Comparison of ENCODE assay signal across 8 cellular contexts in the genomic region with DNA sequence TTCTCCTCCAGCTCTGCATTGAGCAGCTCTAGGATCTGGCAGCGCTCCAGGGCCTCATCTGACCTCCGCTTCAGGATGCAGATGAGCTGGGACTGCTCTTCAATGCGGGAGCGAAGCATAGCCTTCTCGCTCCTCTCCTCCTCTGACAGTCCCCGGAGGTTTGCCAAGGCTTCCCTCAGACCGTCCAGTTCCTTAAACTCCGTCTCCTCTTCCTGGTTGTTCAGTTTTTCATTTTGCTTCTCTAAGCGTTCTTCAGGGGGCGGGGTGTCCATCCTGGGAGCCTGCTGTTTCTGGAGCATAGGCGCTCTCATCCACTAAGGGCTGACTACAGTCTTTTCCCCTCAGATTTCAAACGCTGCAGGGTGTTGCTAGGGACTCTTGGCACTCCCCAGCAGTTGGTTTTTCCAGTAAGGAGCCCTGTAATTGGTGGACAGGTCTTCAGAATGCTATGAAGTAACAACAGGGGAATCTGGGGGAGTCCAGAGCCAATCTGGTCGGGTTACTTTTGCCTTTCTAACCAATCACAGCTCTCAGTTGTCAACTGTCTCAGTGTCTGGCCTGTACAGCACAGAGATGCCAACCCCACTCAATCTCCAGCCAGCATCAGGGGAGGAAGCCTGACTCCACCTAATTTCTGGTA.
DNase-seq lines count a peak whose midpoint lies in the region; ATAC-seq and TF ChIP-seq lines count a peak whose summit lies in the region.

A gene (minus strand): TSS at position 376 of the 640 bp plus-strand sequence. CDS start 65 bp downstream, at position 311.

- H3K4me3 ChIP-seq in epithelial cell of esophagus (ENCODE audit: low read length), result no peak within 1 kb of the TSS

- ATAC-seq in HG03135 (IDR thresholded peaks at IDR 0.05; ENCODE audit: unreplicated experiment) (no peak), HG03280 (IDR thresholded peaks at IDR 0.05; ENCODE audit: unreplicated experiment) (no peak), GM19328 (IDR thresholded peaks at IDR 0.05; ENCODE audit: unreplicated experiment) (no peak)

- TF ChIP-seq CTCF in epithelial cell of esophagus (IDR thresholded peaks at IDR 0.05; ENCODE audit: insufficient read depth, low read depth, low read length, missing control alignments) (no peak), GM20000 (IDR thresholded peaks at IDR 0.05; ENCODE audit: extremely low read depth, missing control alignments) (no peak)

- peak; percentile 97 for DNase-seq in DMS79 (lab: John Stamatoyannopoulos, UW)
- peak; percentile 87 to 97 for DNase-seq in NCI-H524 (lab: John Stamatoyannopoulos, UW)
- DNase-seq in epithelial cell of esophagus (ENCODE audit: low read depth), result peak; percentile 60
- peak; percentile 86 for DNase-seq in midbrain (lab: John Stamatoyannopoulos, UW)
- no peak for DNase-seq in GM20000 (ENCODE audit: low spot score)
